Comparison of ENCODE assay signal across 31 cellular contexts in the genomic region with DNA sequence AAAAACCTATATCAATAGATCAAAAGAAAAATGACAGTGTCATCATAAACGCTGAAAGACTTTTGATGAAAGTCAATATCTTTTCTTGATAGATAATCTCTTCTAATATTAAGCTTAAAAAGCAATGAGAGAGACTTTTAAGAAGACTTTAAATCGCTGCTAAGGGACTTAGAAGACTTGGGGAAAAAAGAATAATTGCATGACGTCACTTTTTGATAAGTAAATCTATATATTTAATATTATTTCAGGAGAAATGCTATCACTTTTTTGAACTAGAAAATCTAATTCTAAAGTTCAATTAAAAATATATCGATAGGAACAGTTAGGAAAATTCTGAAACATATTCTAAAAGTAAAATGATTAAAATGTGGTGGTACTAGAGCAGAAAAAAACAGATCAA.
"Had no signal": no experiment of that assay in that cellular context is flagged by ENCODE, and none has a peak within 500 bp of the region (broad histone marks: within the 10 kb centered on the region; RNA-seq: fewer than 3 reads in every experiment).

No MANE protein-coding gene starts in this region.

- ATAC-seq: natural killer cell; psoas muscle; right cardiac atrium; sciatic nerve; stimulated activated memory B cell treated with anti-CD40 and anti-IgM and Interleukin-4, amounts not matched to agents 10 μg/mL and 1 μg/mL and 100 μg/mL, for 72 hours; stimulated activated naive CD8-positive, alpha-beta T cell treated with anti-CD3 and anti-CD28 coated beads, Interleukin-15, amount 100 ng/mL, for 72 hours; stimulated activated naive CD8-positive, alpha-beta T cell treated with anti-CD3 and anti-CD28 coated beads, Interleukin-15, Interleukin-2, amounts not matched to agents 100 U/mL and 50 U/mL, for 24 hours; upper lobe of right lung had no signal

- H3K4me2 ChIP-seq: neural progenitor cell, smooth muscle cell had no signal

- H3K36me3 ChIP-seq: ovary, spleen, suprapubic skin, tibial artery, transverse colon, upper lobe of right lung, uterus had no signal

- H3K27me3 ChIP-seq: neural progenitor cell, ovary, spleen, suprapubic skin, testis, tibial artery, transverse colon, upper lobe of right lung, uterus had no signal

- H3K36me3 Mint-ChIP-seq: natural killer cell; neural progenitor cell; stimulated activated memory B cell treated with anti-CD40 and anti-IgM and Interleukin-4, amounts not matched to agents 10 μg/mL and 1 μg/mL and 100 μg/mL, for 72 hours; type B pancreatic cell had no signal

- H3K4me3 ChIP-seq: neural progenitor cell, ovary, psoas muscle, skin epidermis, smooth muscle cell, spleen, suprapubic skin, testis, tibial artery, transverse colon, upper lobe of right lung, uterus had no signal

- H3K27me3 Mint-ChIP-seq: progenitor cell of endocrine pancreas had no signal

- H3K9me3 ChIP-seq: ovary, psoas muscle, spleen, suprapubic skin, testis, tibial artery, transverse colon, upper lobe of right lung, uterus had no signal

- H3K79me2 ChIP-seq: parathyroid adenoma had no signal

- H3K9ac ChIP-seq: neural progenitor cell, parathyroid adenoma had no signal

- H3K27ac ChIP-seq: neural progenitor cell, ovary, parathyroid adenoma, psoas muscle, skin epidermis, spleen, suprapubic skin, testis, tibial artery, transverse colon, upper lobe of right lung, uterus had no signal

- H3K4me3 Mint-ChIP-seq: natural killer cell; nephron; neural progenitor cell; stimulated activated memory B cell treated with anti-CD40 and anti-IgM and Interleukin-4, amounts not matched to agents 10 μg/mL and 1 μg/mL and 100 μg/mL, for 72 hours; stimulated activated naive CD8-positive, alpha-beta T cell treated with anti-CD3 and anti-CD28 coated beads, Interleukin-15, amount 100 ng/mL, for 72 hours; type B pancreatic cell had no signal

- H3K9me3 Mint-ChIP-seq: nephron, neural progenitor cell had no signal

- DNase-seq: natural killer cell; occipital lobe; ovary; posterior cingulate gyrus; psoas muscle; right cardiac atrium; spleen; stimulated activated CD4-positive, alpha-beta T cell treated with anti-CD3 and anti-CD28 coated beads, Interleukin-12 subunit alpha, Interleukin-12 subunit beta, amount 100 ng/mL, for 4 hours; stimulated activated CD4-positive, alpha-beta T cell treated with anti-CD3 and anti-CD28 coated beads, Interleukin-1b, Interleukin-23, amount 100 ng/mL, for 48 hours; stimulated activated CD4-positive, alpha-beta T cell treated with anti-CD3 and anti-CD28 coated beads, Interleukin-4, amount 100 ng/mL, for 1 hour; stimulated activated CD4-positive, alpha-beta T cell treated with anti-CD3 and anti-CD28 coated beads, Interleukin-4, amount 100 ng/mL, for 4 hours; stimulated activated CD8-positive, alpha-beta memory T cell treated with anti-CD3 and anti-CD28 coated beads, Interleukin-4, amount 100 ng/mL, for 48 hours; stimulated activated naive CD4-positive, alpha-beta T cell; stimulated activated naive CD8-positive, alpha-beta T cell treated with anti-CD3 and anti-CD28 coated beads, Interleukin-15, amount 100 ng/mL, for 72 hours; stimulated activated naive CD8-positive, alpha-beta T cell treated with anti-CD3 and anti-CD28 coated beads, Interleukin-15, Interleukin-2, amounts not matched to agents 100 U/mL and 50 U/mL, for 24 hours; substantia nigra; testis; tibial artery; transverse colon; upper lobe of right lung; uterus had no signal

- H2AFZ ChIP-seq: neural progenitor cell, parathyroid adenoma had no signal

- H3K27ac Mint-ChIP-seq: natural killer cell; nephron; neural progenitor cell; progenitor cell of endocrine pancreas; stimulated activated memory B cell treated with anti-CD40 and anti-IgM and Interleukin-4, amounts not matched to agents 10 μg/mL and 1 μg/mL and 100 μg/mL, for 72 hours; stimulated activated naive CD8-positive, alpha-beta T cell treated with anti-CD3 and anti-CD28 coated beads, Interleukin-15, amount 100 ng/mL, for 72 hours; type B pancreatic cell had no signal

- H3K4me1 Mint-ChIP-seq: natural killer cell, nephron had no signal

- H3K4me1 ChIP-seq: parathyroid adenoma, psoas muscle, spleen, testis, transverse colon, upper lobe of right lung, uterus had no signal
